ENCODE assay signal across 1 cellular context in the genomic region with DNA sequence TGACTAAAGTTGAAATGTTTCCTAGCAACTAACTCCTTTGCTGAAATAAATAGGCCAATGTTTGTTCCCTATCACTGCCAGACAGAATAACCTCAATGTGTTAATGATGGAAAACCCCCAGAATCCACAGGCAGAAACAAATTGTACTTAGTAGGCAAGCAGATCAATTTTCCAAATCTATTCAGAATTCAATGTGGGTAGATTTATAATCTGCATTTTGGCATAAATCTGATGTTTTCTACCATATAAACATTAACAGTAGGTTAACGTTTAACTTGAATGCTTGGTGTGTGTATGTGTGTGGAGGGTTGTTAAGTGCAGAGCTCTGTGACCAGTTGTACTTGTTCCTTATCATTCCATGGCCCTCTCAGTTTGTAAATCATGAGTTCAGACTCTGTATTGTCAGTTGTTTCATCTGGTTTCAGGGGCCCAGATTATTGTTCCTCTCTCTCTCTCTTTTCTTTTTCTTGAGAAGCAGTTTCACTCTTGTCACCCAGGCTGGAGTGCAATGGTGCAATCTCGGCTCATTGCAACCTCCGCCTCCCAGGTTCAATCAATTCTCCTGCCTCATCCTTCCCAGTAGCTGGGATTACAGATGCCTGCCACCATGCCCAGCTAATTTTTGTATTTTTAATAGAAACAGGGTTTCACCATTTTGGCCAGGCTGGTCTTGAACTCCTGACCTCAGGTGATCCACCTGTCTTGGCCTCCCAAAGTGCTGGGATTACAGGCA.
TF ChIP-seq lines count a peak whose summit lies in the region.

No MANE protein-coding gene starts in this region.

TF ChIP-seq in HepG2, 621 proteins besides CTCF, POLR2A, EP300 and RAD21:
- TF ChIP-seq ZNF230 (CRISPR knock-in tag; IDR thresholded peaks at IDR 0.05) (no peak), SCMH1 (CRISPR knock-in tag; IDR thresholded peaks at IDR 0.05; ENCODE audit: borderline replicate concordance) (no peak), ZNF687 (CRISPR knock-in tag; IDR thresholded peaks at IDR 0.05) (no peak), GPN1 (CRISPR knock-in tag; IDR thresholded peaks at IDR 0.05; ENCODE audit: borderline replicate concordance) (no peak), SAP130 (CRISPR knock-in tag; IDR thresholded peaks at IDR 0.05; ENCODE audit: low read depth) (no peak), ZBTB10 (CRISPR knock-in tag; IDR thresholded peaks at IDR 0.05; ENCODE audit: borderline replicate concordance) (no peak), ZNF256 (CRISPR knock-in tag; conservative IDR thresholded peaks at IDR 0.05) (no peak), ZNF280D (CRISPR knock-in tag; IDR thresholded peaks at IDR 0.05) (no peak), ATF7-NPFF (CRISPR knock-in tag; IDR thresholded peaks at IDR 0.05; ENCODE audit: low read depth) (no peak), HIVEP1 (CRISPR knock-in tag; IDR thresholded peaks at IDR 0.05) (no peak), ZKSCAN5 (CRISPR knock-in tag; IDR thresholded peaks at IDR 0.05) (no peak), ZNF343 (CRISPR knock-in tag; IDR thresholded peaks at IDR 0.05) (no peak), HOXD1 (CRISPR knock-in tag; IDR thresholded peaks at IDR 0.05) (no peak), GATA4 (IDR thresholded peaks at IDR 0.05; ENCODE audit: borderline replicate concordance, low read depth) (no peak), RCOR2 (CRISPR knock-in tag; IDR thresholded peaks at IDR 0.05) (no peak), NFIC (IDR thresholded peaks at IDR 0.05; ENCODE audit: low read length) (no peak)
- TF ChIP-seq, protein P1, sequence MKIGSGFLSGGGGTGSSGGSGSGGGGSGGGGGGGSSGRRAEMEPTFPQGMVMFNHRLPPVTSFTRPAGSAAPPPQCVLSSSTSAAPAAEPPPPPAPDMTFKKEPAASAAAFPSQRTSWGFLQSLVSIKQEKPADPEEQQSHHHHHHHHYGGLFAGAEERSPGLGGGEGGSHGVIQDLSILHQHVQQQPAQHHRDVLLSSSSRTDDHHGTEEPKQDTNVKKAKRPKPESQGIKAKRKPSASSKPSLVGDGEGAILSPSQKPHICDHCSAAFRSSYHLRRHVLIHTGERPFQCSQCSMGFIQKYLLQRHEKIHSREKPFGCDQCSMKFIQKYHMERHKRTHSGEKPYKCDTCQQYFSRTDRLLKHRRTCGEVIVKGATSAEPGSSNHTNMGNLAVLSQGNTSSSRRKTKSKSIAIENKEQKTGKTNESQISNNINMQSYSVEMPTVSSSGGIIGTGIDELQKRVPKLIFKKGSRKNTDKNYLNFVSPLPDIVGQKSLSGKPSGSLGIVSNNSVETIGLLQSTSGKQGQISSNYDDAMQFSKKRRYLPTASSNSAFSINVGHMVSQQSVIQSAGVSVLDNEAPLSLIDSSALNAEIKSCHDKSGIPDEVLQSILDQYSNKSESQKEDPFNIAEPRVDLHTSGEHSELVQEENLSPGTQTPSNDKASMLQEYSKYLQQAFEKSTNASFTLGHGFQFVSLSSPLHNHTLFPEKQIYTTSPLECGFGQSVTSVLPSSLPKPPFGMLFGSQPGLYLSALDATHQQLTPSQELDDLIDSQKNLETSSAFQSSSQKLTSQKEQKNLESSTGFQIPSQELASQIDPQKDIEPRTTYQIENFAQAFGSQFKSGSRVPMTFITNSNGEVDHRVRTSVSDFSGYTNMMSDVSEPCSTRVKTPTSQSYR (CRISPR knock-in tag; IDR thresholded peaks at IDR 0.05; ENCODE audit: borderline replicate concordance) = no peak
TF ChIP-seq in HepG2: peak in this region for 0.
